ENCODE assay signal across 20 cellular contexts in the genomic region with DNA sequence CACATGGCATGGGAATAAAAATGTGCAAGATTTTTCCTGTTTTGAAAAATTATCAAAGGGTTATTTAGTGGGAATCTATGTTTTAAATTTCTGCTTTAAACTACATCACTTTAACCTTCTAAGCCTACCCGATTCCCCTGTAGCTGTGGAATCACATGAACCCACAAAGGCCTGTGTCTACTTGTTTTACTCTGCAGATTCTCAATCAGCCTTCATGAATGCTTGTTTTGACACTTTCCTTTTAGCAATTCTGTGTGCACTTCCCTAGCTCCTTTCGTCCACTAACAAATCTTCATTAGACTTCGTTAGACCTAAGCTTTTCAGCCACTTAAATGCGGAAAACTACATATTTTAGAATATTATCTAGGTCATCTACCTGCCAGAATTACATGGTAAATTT. TPM values are rescaled to one million over a fixed set of nuclear protein-coding genes. Genes with fewer than 3 reads are reported as not detected.
A peak's percentile ranks its signal among the peaks of the same experiment; 100 is the strongest.
DNase-seq lines count a peak whose midpoint lies in the region; ATAC-seq and TF ChIP-seq lines count a peak whose summit lies in the region.
"Had no signal": no experiment of that assay in that cellular context is flagged by ENCODE, and none has a peak within 500 bp of the region (broad histone marks: within the 10 kb centered on the region; RNA-seq: fewer than 3 reads in every experiment).

No MANE protein-coding gene starts in this region.

- no peak overlapping the region for H3K9ac ChIP-seq in endodermal cell (ENCODE audit: extremely low read depth, low read length, poor library complexity, severe bottlenecking)
- H3K9ac ChIP-seq in stomach smooth muscle (ENCODE audit: low read length in 2 of 2), result no peak overlapping the region

- no peak for ATAC-seq in heart right ventricle
- ATAC-seq in Right ventricle myocardium inferior, result no peak
- no peak for ATAC-seq in HG03354 (IDR thresholded peaks at IDR 0.05; ENCODE audit: poor library complexity, severe bottlenecking, unreplicated experiment)
- ATAC-seq: PC-3 had no signal

- H3K27ac ChIP-seq in heart right ventricle (peak overlapping the region in 8 of 10 donors; percentile 5 to 68 (median 28)), endodermal cell (ENCODE audit: low read depth, low read length) (peak overlapping the region; percentile 14), stomach smooth muscle (ENCODE audit: low read length) (peak overlapping the region; percentile 46)

- no peaks in the 10 kb centered on the region for H3K36me3 Mint-ChIP-seq in endodermal cell (ENCODE audit: low read depth)
- H3K36me3 Mint-ChIP-seq: CD4-positive, CD25-positive, alpha-beta regulatory T cell had no signal

- H3K4me1 ChIP-seq in heart right ventricle (peaks cover 2 to 24% (median 12%) of the 10 kb centered on the region in 9 donors), endodermal cell (ENCODE audit: control insufficient read depth, insufficient read depth, low read length) (no peaks in the 10 kb centered on the region), stomach smooth muscle (ENCODE audit: control insufficient read depth, insufficient read depth, low read length) (peaks cover 5% of the 10 kb centered on the region)
- H3K4me1 ChIP-seq: BE2C had no signal

- TF ChIP-seq CTCF in heart right ventricle (IDR thresholded peaks at IDR 0.05) (no peak), endodermal cell (conservative IDR thresholded peaks at IDR 0.05) (no peak)

- intact Hi-C loops in heart right ventricle (cut with DNase I) (no loop called here), Right ventricle myocardium inferior (cut with DNase I) (loop anchor here (5.0 kb wide), 1 partner anchor 34 kb away; no protein-coding TSS in a partner anchor)

- no peak overlapping the region for H3K27ac Mint-ChIP-seq in endodermal cell
- H3K27ac Mint-ChIP-seq: CD4-positive, CD25-positive, alpha-beta regulatory T cell had no signal

- 94 to 98% methylated on average over 4 of the region's 4 CpGs for WGBS in heart right ventricle, 2 donors
- WGBS in endodermal cell (ENCODE audit: insufficient coverage in 1 of 2, insufficient read length in 1 of 2), 2 experiments, result 78 to 94% methylated on average over 1 to 4 of the region's 4 CpGs

- no peak for DNase-seq in heart right ventricle
- no peak for DNase-seq in Right ventricle myocardium inferior (ENCODE audit: missing footprints)
- no peak for DNase-seq in endodermal cell
- DNase-seq in medulla oblongata (ENCODE audit: extremely low spot score), result peak; percentile 9
- DNase-seq in activated T-cell treated with anti-CD3 and anti-CD28 coated beads, Interleukin-2, amount 50 U/mL, for 48 hours, result no peak
- DNase-seq in foreskin melanocyte, result no peak
- DNase-seq: BE2C; CD4-positive, CD25-positive, alpha-beta regulatory T cell; COR-L47; H7; KG1; NCI-H1417; NCI-H1930; NCI-H226; NCI-H524; NCI-H82; PC-3; RPMI8226 had no signal

- no peak overlapping the region for H3K4me3 Mint-ChIP-seq in endodermal cell
- H3K4me3 Mint-ChIP-seq: CD4-positive, CD25-positive, alpha-beta regulatory T cell had no signal

- peaks cover 0 to 10% (median 0%) of the 10 kb centered on the region in 11 donors for H3K9me3 ChIP-seq in heart right ventricle
- peaks cover 14% of the 10 kb centered on the region for H3K9me3 ChIP-seq in endodermal cell (ENCODE audit: control insufficient read depth, low read length)
- no peaks in the 10 kb centered on the region for H3K9me3 ChIP-seq in stomach smooth muscle (ENCODE audit: control insufficient read depth in 2 of 2, low read length in 2 of 2)
- H3K9me3 ChIP-seq: BE2C had no signal

- no peaks in the 10 kb centered on the region for H3K4me1 Mint-ChIP-seq in endodermal cell
- H3K4me1 Mint-ChIP-seq: CD4-positive, CD25-positive, alpha-beta regulatory T cell had no signal

- H3K36me3 ChIP-seq in heart right ventricle, result no peaks in the 10 kb centered on the region
- H3K36me3 ChIP-seq in endodermal cell (ENCODE audit: control insufficient read depth, insufficient read depth, low read length), result no peaks in the 10 kb centered on the region
- H3K36me3 ChIP-seq in stomach smooth muscle (ENCODE audit: control insufficient read depth in 2 of 2, insufficient read depth in 2 of 2, low read length in 2 of 2), result no peaks in the 10 kb centered on the region
- H3K36me3 ChIP-seq: BE2C had no signal

- no peak overlapping the region for H3K4me3 ChIP-seq in heart right ventricle
- no peak overlapping the region for H3K4me3 ChIP-seq in endodermal cell (ENCODE audit: low read length)
- H3K4me3 ChIP-seq in stomach smooth muscle (ENCODE audit: low read length in 2 of 2), result no peak overlapping the region

- peaks cover 7% of the 10 kb centered on the region for H3K9me3 Mint-ChIP-seq in endodermal cell

- H3K27me3 Mint-ChIP-seq in endodermal cell (ENCODE audit: insufficient read depth), result no peaks in the 10 kb centered on the region

- H3K27me3 ChIP-seq in heart right ventricle (no peaks in the 10 kb centered on the region), endodermal cell (ENCODE audit: control insufficient read depth, insufficient read depth, low read length, poor library complexity, severe bottlenecking) (no peaks in the 10 kb centered on the region), stomach smooth muscle (ENCODE audit: control insufficient read depth in 1 of 2, insufficient read depth in 2 of 2, low read length in 2 of 2) (no peaks in the 10 kb centered on the region)
- H3K27me3 ChIP-seq: BE2C had no signal

RNA-seq across cellular contexts. Expression of a gene that starts 55.9 kb away (rescaled TPM):
- total RNA-seq in heart right ventricle (10 to 100 TPM; 50.8 to 76.7 (median 69.3) TPM), Right ventricle myocardium inferior (54.5 TPM), endodermal cell (10 to 100 TPM in 1 of 2 donors, 1 to 10 TPM in 1; 9.1 to 10.2 TPM)
- polyA plus RNA-seq in heart right ventricle, result 10 to 100 TPM; 20.6 to 30.5 TPM
- polyA plus RNA-seq in endodermal cell (2013, experiment 1 of 2), result 31.1 TPM
- 26.2 TPM for polyA plus RNA-seq in endodermal cell (2013, experiment 2 of 2)
